In genomic region chr2:46810195-46810594, GRCh38 we compare ENCODE assay signal across 15 cellular contexts.
DNase-seq lines count a peak whose midpoint lies in the region; ATAC-seq and TF ChIP-seq lines count a peak whose summit lies in the region.
"Had no signal": no experiment of that assay in that cellular context is flagged by ENCODE, and none has a peak within 500 bp of the region (broad histone marks: within the 10 kb centered on the region; RNA-seq: fewer than 3 reads in every experiment).

No MANE protein-coding gene starts in this region.

- H3K9ac ChIP-seq in SK-N-SH (no peak overlapping the region), GM23248 (no peak overlapping the region), endodermal cell (ENCODE audit: extremely low read depth, low read length, poor library complexity, severe bottlenecking) (no peak overlapping the region)
- H3K9ac ChIP-seq: BLaER1 treated with 17β-estradiol and CSF1 and Interleukin-3, amounts not matched to agents 10 nM and 100 nM had no signal

- H3K4me1 ChIP-seq in SK-N-SH (ENCODE audit: control insufficient read depth in 1 of 2, insufficient read depth in 2 of 2, low read depth in 1 of 2, low read length in 1 of 2) (peaks cover 48 to 52% of the 10 kb centered on the region in 2 experiments), GM23248 (ENCODE audit: insufficient read depth) (peaks cover 57% of the 10 kb centered on the region), endodermal cell (ENCODE audit: control insufficient read depth, insufficient read depth, low read length) (no peaks in the 10 kb centered on the region), osteoblast (ENCODE audit: insufficient read depth, low read length) (peaks cover 56% of the 10 kb centered on the region)

- H3K9me3 ChIP-seq in SK-N-SH: no peaks in the 10 kb centered on the region
- no peaks in the 10 kb centered on the region for H3K9me3 ChIP-seq in GM23248 (ENCODE audit: low read depth)
- H3K9me3 ChIP-seq in endodermal cell (ENCODE audit: control insufficient read depth, low read length): no peaks in the 10 kb centered on the region
- no peaks in the 10 kb centered on the region for H3K9me3 ChIP-seq in osteoblast (ENCODE audit: low read depth, low read length)
- H3K9me3 ChIP-seq in WERI-Rb-1 (ENCODE audit: severe bottlenecking): no peaks in the 10 kb centered on the region

- DNase-seq in SK-N-SH: peak; percentile 1
- DNase-seq in GM23248: no peak
- peak; percentile 5 for DNase-seq in endodermal cell
- DNase-seq in osteoblast (ENCODE audit: insufficient read length, low spot score, missing footprints): no peak
- DNase-seq in NOMO-1 (lab: John Stamatoyannopoulos, UW; ENCODE audit: unreplicated experiment in 2 of 2): no peak
- no peak for DNase-seq in WERI-Rb-1
- DNase-seq: Calu3; CD8-positive, alpha-beta T cell; DMS79 treated with DMSO at 0.1 percent for 48 hours; GF-D8; H9 had no signal

- H3K4me2 ChIP-seq in SK-N-SH: no peak overlapping the region
- H3K4me2 ChIP-seq in GM23248 (ENCODE audit: unreplicated experiment): no peak overlapping the region
- H3K4me2 ChIP-seq in osteoblast (ENCODE audit: insufficient read depth, low read length): no peak overlapping the region

- in situ Hi-C loops in GM23248 (cut with MboI): no loop called here

- no peaks in the 10 kb centered on the region for H4K20me1 ChIP-seq in SK-N-SH (ENCODE audit: insufficient read depth)
- H4K20me1 ChIP-seq in GM23248 (ENCODE audit: insufficient read depth): no peaks in the 10 kb centered on the region
- H4K20me1 ChIP-seq in osteoblast (ENCODE audit: insufficient read depth, low read length): no peaks in the 10 kb centered on the region
- H4K20me1 ChIP-seq: BLaER1 treated with 17β-estradiol and CSF1 and Interleukin-3, amounts not matched to agents 10 nM and 100 nM had no signal

- peaks cover 0 to 4% of the 10 kb centered on the region in 2 experiments for H3K36me3 ChIP-seq in SK-N-SH (replicated peaks in 1 of 2; ENCODE audit: control insufficient read depth in 1 of 2, insufficient read depth in 2 of 2, low read length in 1 of 2)
- H3K36me3 ChIP-seq in GM23248 (ENCODE audit: low read depth): no peaks in the 10 kb centered on the region
- no peaks in the 10 kb centered on the region for H3K36me3 ChIP-seq in endodermal cell (ENCODE audit: control insufficient read depth, insufficient read depth, low read length)
- H3K36me3 ChIP-seq in osteoblast (ENCODE audit: insufficient read depth, low read length): no peaks in the 10 kb centered on the region
- no peaks in the 10 kb centered on the region for H3K36me3 ChIP-seq in WERI-Rb-1
- H3K36me3 ChIP-seq: BLaER1 treated with 17β-estradiol and CSF1 and Interleukin-3, amounts not matched to agents 10 nM and 100 nM had no signal

- 89% methylated on average over 2 of the region's 2 CpGs for WGBS in SK-N-SH (ENCODE audit: low lambda C conversion rate)
- WGBS in GM23248 (ENCODE audit: low coverage in 1 of 2, low lambda C conversion rate in 2 of 2, missing lambda C conversion rate in 2 of 2), 2 experiments: 96 to 98% methylated on average over 2 of the region's 2 CpGs
- 100% methylated on average over 1 of the region's 2 CpGs; no CpG with 5 or more reads in 1 of the 2 experiments for WGBS in endodermal cell (ENCODE audit: insufficient coverage in 1 of 2, insufficient read length in 1 of 2), 2 experiments

- no peak overlapping the region for H3K27ac Mint-ChIP-seq in endodermal cell
- H3K27ac Mint-ChIP-seq: B cell; CD8-positive, alpha-beta T cell; H9 had no signal

- TF ChIP-seq EP300 in SK-N-SH (IDR thresholded peaks at IDR 0.05; ENCODE audit: borderline replicate concordance in 1 of 2, low read depth in 1 of 2, low read length in 1 of 2): no peak

- no peak overlapping the region for H2AFZ ChIP-seq in SK-N-SH (ENCODE audit: low read depth)
- H2AFZ ChIP-seq in GM23248: no peak overlapping the region
- H2AFZ ChIP-seq in osteoblast (ENCODE audit: low read length): no peak overlapping the region

- H3K27me3 ChIP-seq in SK-N-SH (ENCODE audit: insufficient read depth) (no peaks in the 10 kb centered on the region), GM23248 (replicated peaks; ENCODE audit: insufficient read depth) (no peaks in the 10 kb centered on the region), endodermal cell (ENCODE audit: control insufficient read depth, insufficient read depth, low read length, poor library complexity, severe bottlenecking) (peaks cover 8% of the 10 kb centered on the region), osteoblast (ENCODE audit: insufficient read depth, low read length) (no peaks in the 10 kb centered on the region), WERI-Rb-1 (ENCODE audit: insufficient read depth, low read depth, severe bottlenecking) (no peaks in the 10 kb centered on the region)
- H3K27me3 ChIP-seq: BLaER1 treated with 17β-estradiol and CSF1 and Interleukin-3, amounts not matched to agents 10 nM and 100 nM had no signal

- H3K4me1 Mint-ChIP-seq in endodermal cell: peaks cover 2% of the 10 kb centered on the region
- H3K4me1 Mint-ChIP-seq: B cell had no signal

- ATAC-seq in SK-N-SH treated with all-trans-retinoic acid at 6 μM for 48 hours: no peak
- ATAC-seq: CD8-positive, alpha-beta T cell had no signal

- H3K79me2 ChIP-seq in SK-N-SH (ENCODE audit: insufficient read depth) (0 out of 2 replicates have a peak, but pooled peaks cover under 1% of the 10 kb centered on the region), GM23248 (ENCODE audit: insufficient read depth) (peaks cover 6% of the 10 kb centered on the region; the same call in 1 of the 2 replicates), osteoblast (ENCODE audit: insufficient read depth, low read length) (no peaks in the 10 kb centered on the region)

- peaks cover 23% of the 10 kb centered on the region for H3K27me3 Mint-ChIP-seq in endodermal cell (ENCODE audit: insufficient read depth)

- H3K9me2 ChIP-seq in SK-N-SH: no peaks in the 10 kb centered on the region
- H3K9me2 ChIP-seq in GM23248 (ENCODE audit: insufficient read depth): no peaks in the 10 kb centered on the region

- H3F3A ChIP-seq in SK-N-SH (replicated peaks; ENCODE audit: insufficient read depth): peaks cover 63% of the 10 kb centered on the region
- H3F3A ChIP-seq in GM23248 (ENCODE audit: insufficient read depth): peaks cover 72% of the 10 kb centered on the region

- no peaks in the 10 kb centered on the region for H3K9me3 Mint-ChIP-seq in endodermal cell

- H3K4me3 Mint-ChIP-seq in endodermal cell: no peak overlapping the region
- H3K4me3 Mint-ChIP-seq: B cell; CD8-positive, alpha-beta T cell; H9 had no signal

- POLR2A ChIA-PET in SK-N-SH (lab: Yijun Ruan, JAX): no interaction called here

- H3K27ac ChIP-seq in SK-N-SH (ENCODE audit: low read depth in 2 of 2, low read length in 1 of 2) (peak overlapping the region in 1 of 2 experiments; percentile 97; a peak in 2 of 4 replicates), GM23248 (0 out of 2 replicates have a peak overlapping the region, but pooled peaks have one; percentile 79), endodermal cell (ENCODE audit: low read depth, low read length) (no peak overlapping the region), osteoblast (ENCODE audit: low read depth, low read length) (peak overlapping the region; percentile 97), WERI-Rb-1 (no peak overlapping the region)
- H3K27ac ChIP-seq: 22Rv1; BLaER1 treated with 17β-estradiol and CSF1 and Interleukin-3, amounts not matched to agents 10 nM and 100 nM had no signal

- TF ChIP-seq RAD21 in SK-N-SH (IDR thresholded peaks at IDR 0.05; ENCODE audit: low read length): no peak

- TF ChIP-seq CTCF in SK-N-SH (IDR thresholded peaks at IDR 0.05) (no peak), endodermal cell (conservative IDR thresholded peaks at IDR 0.05) (no peak), osteoblast (IDR thresholded peaks at IDR 0.05; ENCODE audit: extremely low read depth, low read depth, low read length) (no peak), WERI-Rb-1 (IDR thresholded peaks at IDR 0.05; ENCODE audit: low read depth, low read length) (no peak)

- H3K4me3 ChIP-seq in SK-N-SH (ENCODE audit: low read depth in 2 of 2, low read length in 1 of 2): no peak overlapping the region
- H3K4me3 ChIP-seq in GM23248: no peak overlapping the region
- no peak overlapping the region for H3K4me3 ChIP-seq in endodermal cell (ENCODE audit: low read length)
- H3K4me3 ChIP-seq in osteoblast (ENCODE audit: insufficient read depth, low read length): no peak overlapping the region
- H3K4me3 ChIP-seq in WERI-Rb-1 (ENCODE audit: low read depth, low read length): no peak overlapping the region
- H3K4me3 ChIP-seq: BLaER1 treated with 17β-estradiol and CSF1 and Interleukin-3, amounts not matched to agents 10 nM and 100 nM had no signal

- H3K36me3 Mint-ChIP-seq in endodermal cell (ENCODE audit: low read depth): no peaks in the 10 kb centered on the region
- H3K36me3 Mint-ChIP-seq: CD8-positive, alpha-beta T cell had no signal

- CTCF ChIA-PET in SK-N-SH (lab: Yijun Ruan, JAX): interaction anchor here (1.1 to 2.0 kb wide), 5 partner anchors 29 to 153 kb away, joined by 3 to 11 read pairs (median 4); no protein-coding TSS in a partner anchor

TF ChIP-seq in SK-N-SH, 30 proteins besides CTCF, POLR2A, EP300 and RAD21:
- TF ChIP-seq GABPA (IDR thresholded peaks at IDR 0.05; ENCODE audit: low read depth): no peak

TF ChIP-seq in SK-N-SH treated with all-trans-retinoic acid at 6 μM for 48 hours, 23 proteins besides CTCF, POLR2A, EP300 and RAD21 (continues in another document):
- TF ChIP-seq CREB5 (CRISPR knock-in tag; IDR thresholded peaks at IDR 0.05; ENCODE audit: low read depth) (no peak), ZNF8 (CRISPR knock-in tag; IDR thresholded peaks at IDR 0.05) (no peak), ISL1 (CRISPR knock-in tag; IDR thresholded peaks at IDR 0.05) (no peak), CSDC2 (CRISPR knock-in tag; IDR thresholded peaks at IDR 0.05) (no peak), ESRRG (CRISPR knock-in tag; IDR thresholded peaks at IDR 0.05) (no peak)

Comparison
In these comparisons a context has a peak if more than half of its experiments do, and no peak if none do; other contexts are left out.
1. DNase-seq: peak in SK-N-SH (single experiment) and endodermal cell (single experiment); none in GM23248 (single experiment), osteoblast (single experiment), NOMO-1 (0 of 2) and WERI-Rb-1 (single experiment).
2. H3K27ac ChIP-seq: peak in GM23248 (single experiment) and osteoblast (single experiment); none in endodermal cell (single experiment) and WERI-Rb-1 (single experiment).